ENCODE assay signal across 26 cellular contexts in the genomic region with DNA sequence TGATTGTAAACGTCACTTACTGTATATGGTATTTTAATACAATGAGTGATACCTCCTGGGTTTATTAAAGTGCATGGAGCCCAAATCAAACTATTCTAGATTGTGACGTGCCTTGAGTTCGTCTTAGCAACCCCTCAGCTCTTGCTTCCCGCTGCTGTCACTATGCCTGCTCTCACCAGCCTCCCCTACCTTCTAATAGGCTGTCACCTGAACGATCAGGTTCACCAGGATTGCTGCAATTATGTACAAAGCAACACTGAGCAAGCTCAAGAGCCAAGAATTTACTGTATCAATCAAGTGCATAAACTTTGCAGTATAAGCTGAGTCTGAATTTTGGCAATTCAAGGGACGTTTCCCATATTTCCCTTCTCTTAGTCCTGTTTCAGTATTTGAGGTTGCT. TPM values are rescaled to one million over a fixed set of nuclear protein-coding genes. Genes with fewer than 3 reads are reported as not detected.
"Had no signal": no experiment of that assay in that cellular context is flagged by ENCODE, and none has a peak within 500 bp of the region (broad histone marks: within the 10 kb centered on the region; RNA-seq: fewer than 3 reads in every experiment).

No MANE protein-coding gene starts in this region.

- H3K9me3 ChIP-seq: Peyer's patch had no signal

- H3K27me3 ChIP-seq: Peyer's patch, SJCRH30 had no signal

- H3K27ac ChIP-seq: HL-60, PC-9, Peyer's patch, SJCRH30 had no signal

- H3K4me3 ChIP-seq: PC-9, Peyer's patch, SJCRH30 had no signal

- ATAC-seq: Right ventricle myocardium inferior, T-cell had no signal

- H3K36me3 ChIP-seq: Peyer's patch, SJCRH30 had no signal

- H3K4me2 ChIP-seq: PC-9 had no signal

- H2AFZ ChIP-seq: PC-9 had no signal

- FAIRE-seq: HTR-8/SVneo had no signal

- H3K4me1 ChIP-seq: Peyer's patch, SJCRH30 had no signal

- DNase-seq: KBM-7; NCI-H1092; NCI-H1105 treated with DMSO at 0.1 percent for 48 hours; NCI-H1417 treated with DMSO at 0.1 percent for 48 hours; NCI-H146; NCI-H1694 treated with DMSO at 0.1 percent for 48 hours; NCI-H1930; NCI-H2171; NCI-H226; NCI-H446; NCI-H510A; NCI-H524 treated with DMSO at 0.1 percent for 48 hours; NK-92 treated with Interleukin-12 subunit alpha and Interleukin-12 subunit beta, amount 100 ng/mL, for 24 hours; OCI-M1; PC-9; Peyer's patch; SHP77 treated with DMSO at 0.1 percent for 48 hours; SJCRH30; SW 1271; T-cell had no signal

RNA-seq across cellular contexts. Expression of gene LECT2, which starts 3.0 kb away (rescaled TPM):
- total RNA-seq: LHCN-M2, MCF 10A, PC-9, Peyer's patch, Right ventricle myocardium inferior, RPMI7951, SJCRH30, T-cell had no signal

RNA-seq across cellular contexts. Expression of gene IL9, which starts 56.2 kb away (rescaled TPM):
- total RNA-seq: LHCN-M2, MCF 10A, PC-9, Peyer's patch, Right ventricle myocardium inferior, RPMI7951, SJCRH30, T-cell had no signal
